10 cellular contexts compared by ENCODE assay signal in the genomic region with DNA sequence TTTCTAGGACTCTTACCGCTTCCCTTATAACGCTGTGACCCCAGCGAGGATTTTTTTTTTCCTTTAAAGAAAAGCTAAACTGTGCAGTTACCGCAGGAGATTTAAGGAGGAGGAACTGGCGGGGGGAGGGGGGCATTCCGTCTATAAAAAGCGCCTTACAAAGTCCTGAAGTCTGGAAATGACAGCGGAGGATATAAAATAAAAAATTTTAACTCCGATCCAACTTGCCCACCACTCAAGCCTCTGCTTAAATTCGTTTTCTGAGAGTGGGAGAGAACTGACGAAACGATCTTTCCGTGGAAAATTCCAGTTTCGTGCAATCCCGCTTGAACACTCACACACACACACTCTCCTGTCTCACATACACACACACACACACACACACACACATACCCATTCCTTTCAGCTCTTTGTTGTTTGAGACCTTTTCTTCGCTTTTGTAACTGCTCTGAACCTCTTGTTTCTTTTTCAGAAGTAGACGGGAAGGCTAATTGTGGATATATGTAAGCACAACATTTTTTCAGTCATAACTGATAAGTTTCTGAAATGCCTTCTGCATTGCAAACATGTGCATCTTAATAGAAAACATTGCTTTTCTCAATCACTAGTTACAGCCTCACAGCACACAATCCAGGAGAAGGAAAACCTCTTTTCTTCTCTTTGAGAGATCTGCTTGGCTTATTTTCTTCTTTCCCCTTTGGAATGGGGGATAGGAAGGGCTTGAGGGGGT. TPM values are rescaled to one million over a fixed set of nuclear protein-coding genes. Genes with fewer than 3 reads are reported as not detected.
DNase-seq lines count a peak whose midpoint lies in the region; ATAC-seq and TF ChIP-seq lines count a peak whose summit lies in the region.
"Had no signal": no experiment of that assay in that cellular context is flagged by ENCODE, and none has a peak within 500 bp of the region (broad histone marks: within the 10 kb centered on the region; RNA-seq: fewer than 3 reads in every experiment).

No MANE protein-coding gene starts in this region.

- no peak overlapping the region for H3K9ac ChIP-seq in endodermal cell (ENCODE audit: extremely low read depth, low read length, poor library complexity, severe bottlenecking)
- H3K9ac ChIP-seq in neural progenitor cell = no peak overlapping the region

- intact Hi-C loops in CD14-positive monocyte (cut with micrococcal nuclease) = no loop called here

- peaks cover 95% of the 10 kb centered on the region for H3K27me3 ChIP-seq in endodermal cell (ENCODE audit: control insufficient read depth, insufficient read depth, low read length, poor library complexity, severe bottlenecking)
- H3K27me3 ChIP-seq in neural progenitor cell = peaks cover 100% of the 10 kb centered on the region

- TF ChIP-seq CTCF in CD14-positive monocyte (IDR thresholded peaks at IDR 0.05) (no peak), endodermal cell (conservative IDR thresholded peaks at IDR 0.05) (no peak), neural progenitor cell (IDR thresholded peaks at IDR 0.05) (no peak)

- peak overlapping the region; percentile 83 for H3K4me3 ChIP-seq in endodermal cell (ENCODE audit: low read length)
- H3K4me3 ChIP-seq in neural progenitor cell = peak overlapping the region; percentile 59

- H3K4me3 Mint-ChIP-seq in CD14-positive monocyte (peak overlapping the region; percentile 79 to 91), endodermal cell (peak overlapping the region; percentile 62), neural progenitor cell (peak overlapping the region; percentile 74)

- H3K27me3 Mint-ChIP-seq in CD14-positive monocyte (ENCODE audit: low read depth in 3 of 3) (peaks cover 82 to 94% (median 90%) of the 10 kb centered on the region in 3 donors), endodermal cell (ENCODE audit: insufficient read depth) (peaks cover 97% of the 10 kb centered on the region), neural progenitor cell (ENCODE audit: insufficient read depth, low read depth) (peaks cover 75% of the 10 kb centered on the region)

- no peaks in the 10 kb centered on the region for H3K79me2 ChIP-seq in neural progenitor cell (ENCODE audit: low read depth)

- H3K4me1 Mint-ChIP-seq in CD14-positive monocyte (peaks cover 40% of the 10 kb centered on the region), endodermal cell (peaks cover 42% of the 10 kb centered on the region), neural progenitor cell (peaks cover 17% of the 10 kb centered on the region)

- WGBS in endodermal cell (ENCODE audit: insufficient coverage in 1 of 2, insufficient read length in 1 of 2), 2 experiments = 0 to 5% methylated on average over 4 to 16 of the region's 17 CpGs

- H3K9me3 ChIP-seq in endodermal cell (ENCODE audit: control insufficient read depth, low read length) = no peaks in the 10 kb centered on the region
- H3K9me3 ChIP-seq in neural progenitor cell (ENCODE audit: low read depth) = no peaks in the 10 kb centered on the region

- H4K20me1 ChIP-seq in neural progenitor cell (ENCODE audit: low read depth) = no peaks in the 10 kb centered on the region

- no peak overlapping the region for H3K27ac ChIP-seq in endodermal cell (ENCODE audit: low read depth, low read length)
- no peak overlapping the region for H3K27ac ChIP-seq in neural progenitor cell

- H3K36me3 Mint-ChIP-seq in CD14-positive monocyte (peaks cover 5 to 8% of the 10 kb centered on the region in 2 donors), endodermal cell (ENCODE audit: low read depth) (no peaks in the 10 kb centered on the region), neural progenitor cell (no peaks in the 10 kb centered on the region)

- H3K36me3 ChIP-seq in endodermal cell (ENCODE audit: control insufficient read depth, insufficient read depth, low read length) (no peaks in the 10 kb centered on the region), neural progenitor cell (no peaks in the 10 kb centered on the region)

- peak overlapping the region; percentile 96 for H3K4me2 ChIP-seq in neural progenitor cell

- ATAC-seq in HG03039 (IDR thresholded peaks at IDR 0.05; ENCODE audit: unreplicated experiment) = no peak
- no peak for ATAC-seq in GM21737 (IDR thresholded peaks at IDR 0.05; ENCODE audit: unreplicated experiment)

- DNase-seq in CD14-positive monocyte (ENCODE audit: low spot score) (no peak), M059J (ENCODE audit: low read depth) (peak; percentile 24), endodermal cell (peak; percentile 44), neural progenitor cell (ENCODE audit: low spot score) (peak; percentile 58), HuH-7 (ENCODE audit: low spot score) (no peak), occipital lobe (lab: John Stamatoyannopoulos, UW) (no peak)
- DNase-seq: activated CD4-positive, alpha-beta T cell treated with anti-CD3 and anti-CD28 coated beads, Interleukin-2, amount 50 U/mL, for 1 hour; NCI-H2081 had no signal

- H3K4me1 ChIP-seq in endodermal cell (ENCODE audit: control insufficient read depth, insufficient read depth, low read length) (peaks cover 5% of the 10 kb centered on the region), neural progenitor cell (peaks cover 53% of the 10 kb centered on the region)

- peaks cover 58% of the 10 kb centered on the region for H3F3A ChIP-seq in neural progenitor cell (ENCODE audit: low read depth)

- no peak overlapping the region for H3K27ac Mint-ChIP-seq in CD14-positive monocyte
- no peak overlapping the region for H3K27ac Mint-ChIP-seq in endodermal cell
- H3K27ac Mint-ChIP-seq in neural progenitor cell = no peak overlapping the region

- H3K9me3 Mint-ChIP-seq in CD14-positive monocyte = peaks cover 0 to 46% (median 30%) of the 10 kb centered on the region in 7 donors
- no peaks in the 10 kb centered on the region for H3K9me3 Mint-ChIP-seq in endodermal cell
- H3K9me3 Mint-ChIP-seq in neural progenitor cell = no peaks in the 10 kb centered on the region

- peak overlapping the region; percentile 89 for H2AFZ ChIP-seq in neural progenitor cell (replicated peaks)

RNA-seq across cellular contexts. Expression of gene HPSE2, which starts 0.7 kb away (rescaled TPM):
- polyA plus RNA-seq in CD14-positive monocyte = not detected
- total RNA-seq in M059J (2014; rRNA removed; shearing (Covaris generic)) = 0.57 and 0.86 TPM in 2 replicates
- total RNA-seq in endodermal cell (under 1 TPM; 0.07 to 0.11 TPM), neural progenitor cell (ENCODE audit: low replicate concordance) (3.4 and 4.3 TPM in 2 replicates), occipital lobe (not detected)
- 0.21 TPM for polyA plus RNA-seq in endodermal cell (2013, experiment 1 of 2)
- not detected for polyA plus RNA-seq in endodermal cell (2013, experiment 2 of 2)

Comparison
In these comparisons a context has a peak if more than half of its experiments do, and no peak if none do; other contexts are left out.
1. DNase-seq: peak in M059J (single experiment), endodermal cell (single experiment) and neural progenitor cell (single experiment); none in CD14-positive monocyte (single experiment), HuH-7 (single experiment) and occipital lobe (single experiment).
2. Peak in every context shown above with its lines, with median percentiles within 50 percentile points of each other: H3K4me3 Mint-ChIP-seq.